In the genomic region with DNA sequence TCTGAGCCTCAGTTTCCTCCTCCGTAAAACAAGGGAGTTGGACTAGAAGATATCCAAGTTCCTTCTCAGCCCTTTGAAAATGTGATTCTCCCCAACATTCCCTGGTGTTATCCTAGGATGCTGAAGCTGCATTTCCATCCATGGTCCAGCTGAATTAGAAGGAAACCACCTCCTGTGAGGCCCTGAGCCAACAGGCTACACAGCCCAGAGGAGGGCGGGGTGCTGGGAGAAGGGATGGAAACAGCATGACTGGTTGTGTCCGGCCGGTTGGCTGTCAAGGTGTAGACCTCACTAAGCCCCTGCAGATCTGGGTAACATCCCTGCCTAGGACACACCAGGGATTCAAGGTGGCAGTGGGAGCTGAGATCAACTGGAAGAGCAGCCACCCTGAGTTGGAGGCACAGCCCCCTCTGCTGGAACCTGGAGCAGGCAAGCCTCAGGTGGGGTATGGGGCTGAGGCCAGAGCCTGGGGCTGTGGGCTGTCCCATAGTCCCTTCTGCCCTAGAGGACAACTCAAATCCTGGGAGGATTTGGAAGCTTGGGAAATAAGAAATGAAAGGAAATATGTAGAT, we compare ENCODE assay signal across 13 cellular contexts.
DNase-seq lines count a peak whose midpoint lies in the region; ATAC-seq and TF ChIP-seq lines count a peak whose summit lies in the region.
"Had no signal": no experiment of that assay in that cellular context is flagged by ENCODE, and none has a peak within 500 bp of the region (broad histone marks: within the 10 kb centered on the region; RNA-seq: fewer than 3 reads in every experiment).

No MANE protein-coding gene starts in this region.

- H3K36me3 ChIP-seq in Loucy (ENCODE audit: insufficient read depth, low read length) (no peaks in the 10 kb centered on the region), suprapubic skin (no peaks in the 10 kb centered on the region), PC-9 (ENCODE audit: low read depth) (no peaks in the 10 kb centered on the region)
- H3K36me3 ChIP-seq: pancreas, spleen had no signal

- DNase-seq in cardiac septum (ENCODE audit: low spot score) (peak; percentile 55), left cardiac atrium (no peak), foreskin keratinocyte (no peak), KG1 (lab: John Stamatoyannopoulos, UW) (no peak), suprapubic skin (ENCODE audit: low spot score in 2 of 2) (no peak), NCI-H446 treated with DMSO at 0.1 percent for 48 hours (lab: John Stamatoyannopoulos, UW) (no peak), PC-9 (no peak)
- DNase-seq: activated CD8-positive, alpha-beta T cell treated with anti-CD3 and anti-CD28 coated beads for 36 hours; NCI-H2029; pancreas; spleen had no signal

- no peaks in the 10 kb centered on the region for H3K9me2 ChIP-seq in Loucy (replicated peaks; ENCODE audit: low read depth, low read length)
- no peaks in the 10 kb centered on the region for H3K9me2 ChIP-seq in PC-9 (ENCODE audit: insufficient read depth)

- H3K79me2 ChIP-seq in Loucy (ENCODE audit: insufficient read depth, low read length) (no peaks in the 10 kb centered on the region), PC-9 (ENCODE audit: low read depth) (no peaks in the 10 kb centered on the region)

- H3K27ac ChIP-seq in foreskin keratinocyte (no peak overlapping the region), suprapubic skin (no peak overlapping the region), PC-9 (no peak overlapping the region)
- H3K27ac ChIP-seq: KMS-11, pancreas, spleen had no signal

- H3K4me2 ChIP-seq in Loucy (ENCODE audit: low read depth, low read length, poor library complexity, severe bottlenecking) (no peak overlapping the region), PC-9 (no peak overlapping the region)
- H3K4me2 ChIP-seq: KMS-11 had no signal

- ATAC-seq in left cardiac atrium (no peak), foreskin keratinocyte (no peak)
- ATAC-seq: activated CD8-positive, alpha-beta T cell treated with anti-CD3 and anti-CD28 coated beads for 36 hours; pancreas had no signal

- no peak for TF ChIP-seq POLR2A in suprapubic skin (IDR thresholded peaks at IDR 0.05)

- no peak overlapping the region for H3K9ac ChIP-seq in Loucy (ENCODE audit: low read depth, low read length, poor library complexity, severe bottlenecking)
- H3K9ac ChIP-seq: KMS-11 had no signal

- no peak overlapping the region for H3K4me3 ChIP-seq in Loucy (ENCODE audit: low read length, poor library complexity, severe bottlenecking)
- no peak overlapping the region for H3K4me3 ChIP-seq in suprapubic skin
- H3K4me3 ChIP-seq in PC-9 = no peak overlapping the region
- H3K4me3 ChIP-seq: pancreas, spleen had no signal

- peaks cover 3% of the 10 kb centered on the region; the same call in 1 of the 2 replicates for H3F3A ChIP-seq in Loucy (ENCODE audit: low read depth)
- H3F3A ChIP-seq in PC-9 (ENCODE audit: insufficient read depth, low read depth) = no peaks in the 10 kb centered on the region

- no peak for TF ChIP-seq EP300 in suprapubic skin (IDR thresholded peaks at IDR 0.05)

- H3K27me3 ChIP-seq in Loucy (ENCODE audit: insufficient read depth, low read length, poor library complexity, severe bottlenecking) = no peaks in the 10 kb centered on the region
- H3K27me3 ChIP-seq in foreskin keratinocyte = peaks cover 97% of the 10 kb centered on the region
- peaks cover 93% of the 10 kb centered on the region for H3K27me3 ChIP-seq in suprapubic skin
- peaks cover 90% of the 10 kb centered on the region for H3K27me3 ChIP-seq in PC-9 (ENCODE audit: insufficient read depth, low read depth)

- H3K9me3 ChIP-seq in Loucy (ENCODE audit: insufficient read depth, low read depth, low read length) = no peaks in the 10 kb centered on the region
- no peaks in the 10 kb centered on the region for H3K9me3 ChIP-seq in suprapubic skin
- H3K9me3 ChIP-seq in PC-9 (ENCODE audit: insufficient read depth, low read depth) = no peaks in the 10 kb centered on the region
- H3K9me3 ChIP-seq: pancreas, spleen had no signal

- no peaks in the 10 kb centered on the region for H4K20me1 ChIP-seq in Loucy (ENCODE audit: insufficient read depth, low read length, poor library complexity, severe bottlenecking)
- H4K20me1 ChIP-seq in PC-9 (ENCODE audit: insufficient read depth) = no peaks in the 10 kb centered on the region

- CTCF ChIA-PET in PC-9 (lab: Charles Lee) = no interaction called here

- H3K4me1 ChIP-seq in Loucy (ENCODE audit: insufficient read depth, low read length, poor library complexity, severe bottlenecking) (peaks cover 37% of the 10 kb centered on the region), foreskin keratinocyte (no peaks in the 10 kb centered on the region), suprapubic skin (no peaks in the 10 kb centered on the region), PC-9 (replicated peaks; ENCODE audit: insufficient read depth) (no peaks in the 10 kb centered on the region)
- H3K4me1 ChIP-seq: pancreas, spleen had no signal

- TF ChIP-seq CTCF in Loucy (conservative IDR thresholded peaks at IDR 0.05; ENCODE audit: low read length) = peak; percentile 66
- peak; percentile 24 for TF ChIP-seq CTCF in foreskin keratinocyte (conservative IDR thresholded peaks at IDR 0.05)
- TF ChIP-seq CTCF in suprapubic skin (IDR thresholded peaks at IDR 0.05) = no peak
- no peak for TF ChIP-seq CTCF in PC-9 (conservative IDR thresholded peaks at IDR 0.05)

- POLR2A ChIA-PET in PC-9 (lab: Charles Lee; ENCODE audit: unreplicated experiment) = no interaction called here

- no peak overlapping the region for H2AFZ ChIP-seq in Loucy (ENCODE audit: low read length)
- no peak overlapping the region for H2AFZ ChIP-seq in PC-9

- BruUV-seq in PC-9 (replicated peaks; lab: Mats Ljungman, UMichigan) = no TSS peak

- intact Hi-C loops in cardiac septum (cut with DNase I) = no loop called here
- intact Hi-C loops in left cardiac atrium (cut with DNase I) = no loop called here
- intact Hi-C loops in PC-9 (cut with micrococcal nuclease; ENCODE audit: unreplicated experiment) = no loop called here

- 78% methylated on average over 4 of the region's 4 CpGs for WGBS in suprapubic skin

Comparison
In these comparisons a context has a peak if more than half of its experiments do, and no peak if none do; other contexts are left out.
1. CTCF ChIP-seq: peak in Loucy (single experiment) and foreskin keratinocyte (single experiment); none in suprapubic skin (0 of 2) and PC-9 (single experiment).